Comparison of ENCODE assay signal across 11 cellular contexts in genomic region chr1:19441048-19441447, GRCh38. TPM values are rescaled to one million over a fixed set of nuclear protein-coding genes. Genes with fewer than 3 reads are reported as not detected.
DNase-seq lines count a peak whose midpoint lies in the region; ATAC-seq and TF ChIP-seq lines count a peak whose summit lies in the region.
"Had no signal": no experiment of that assay in that cellular context is flagged by ENCODE, and none has a peak within 500 bp of the region (broad histone marks: within the 10 kb centered on the region; RNA-seq: fewer than 3 reads in every experiment).

No MANE protein-coding gene starts in this region.

- peaks cover 59 to 99% (median 65%) of the 10 kb centered on the region in 4 donors for H3K4me1 ChIP-seq in transverse colon

- intact Hi-C loops in transverse colon (cut with DNase I; ENCODE audit: low total_unique reads): no loop called here

- no peak for TF ChIP-seq CTCF in transverse colon (IDR thresholded peaks at IDR 0.05)

- CTCF ChIA-PET in activated naive CD4-positive, alpha-beta T cell treated with anti-CD3 and anti-CD28 coated beads, Interleukin-2, amount 10 ng/mL, durations not matched to agents 7 days and 5 days (lab: Charles Lee): interaction anchor here (1.0 to 2.0 kb wide), 4 partner anchors 50 to 206 kb away, joined by 3 to 7 read pairs (median 4); no protein-coding TSS in a partner anchor

- H3K4me3 ChIP-seq in transverse colon: no peak overlapping the region

- H3K9me3 ChIP-seq in transverse colon: no peaks in the 10 kb centered on the region

- H3K27me3 ChIP-seq in layer of hippocampus (ENCODE audit: control insufficient read depth, insufficient read depth, low read length) (no peaks in the 10 kb centered on the region), transverse colon (no peaks in the 10 kb centered on the region)

- DNase-seq in activated naive CD4-positive, alpha-beta T cell treated with anti-CD3 and anti-CD28 coated beads, Interleukin-2, amount 10 ng/mL, durations not matched to agents 7 days and 5 days: no peak
- no peak for DNase-seq in activated naive CD8-positive, alpha-beta T cell treated with anti-CD3 and anti-CD28 coated beads for 36 hours
- DNase-seq in transverse colon: no peak
- DNase-seq in NCI-H2171 (lab: John Stamatoyannopoulos, UW): no peak
- no peak for DNase-seq in activated CD4-positive, alpha-beta T cell treated with anti-CD3 and anti-CD28 coated beads for 4 hours
- DNase-seq: activated CD8-positive, alpha-beta T cell treated with anti-CD3 and anti-CD28 coated beads, Interleukin-2, amount 10 ng/mL, durations not matched to agents 7 days and 5 days had no signal

- no peak for TF ChIP-seq POLR2A in transverse colon (IDR thresholded peaks at IDR 0.05)

- H3K27ac ChIP-seq in layer of hippocampus (ENCODE audit: low read depth, low read length) (peak overlapping the region; percentile 13), transverse colon (peak overlapping the region; percentile 80 to 93 (median 82))

- H3K9me3 Mint-ChIP-seq in activated naive CD4-positive, alpha-beta T cell treated with anti-CD3 and anti-CD28 coated beads, Interleukin-2, amount 50 U/mL, for 24 hours: no peaks in the 10 kb centered on the region
- H3K9me3 Mint-ChIP-seq in activated naive CD4-positive, alpha-beta T cell treated with anti-CD3 and anti-CD28 coated beads, Interleukin-2, amount 10 ng/mL, durations not matched to agents 7 days and 5 days: no peaks in the 10 kb centered on the region
- H3K9me3 Mint-ChIP-seq in activated naive CD8-positive, alpha-beta T cell treated with anti-CD3 and anti-CD28 coated beads for 36 hours: no peaks in the 10 kb centered on the region
- H3K9me3 Mint-ChIP-seq: IgD-negative memory B cell; stimulated activated naive CD8-positive, alpha-beta T cell treated with anti-CD3 and anti-CD28 coated beads, Interleukin-15, amount 100 ng/mL, for 72 hours had no signal

- peaks cover 4% of the 10 kb centered on the region for H3K36me3 Mint-ChIP-seq in activated naive CD4-positive, alpha-beta T cell treated with anti-CD3 and anti-CD28 coated beads, Interleukin-2, amount 50 U/mL, for 24 hours
- peaks cover 50% of the 10 kb centered on the region for H3K36me3 Mint-ChIP-seq in activated naive CD4-positive, alpha-beta T cell treated with anti-CD3 and anti-CD28 coated beads, Interleukin-2, amount 10 ng/mL, durations not matched to agents 7 days and 5 days
- peaks cover 13% of the 10 kb centered on the region for H3K36me3 Mint-ChIP-seq in activated naive CD8-positive, alpha-beta T cell treated with anti-CD3 and anti-CD28 coated beads for 36 hours
- H3K36me3 Mint-ChIP-seq: IgD-negative memory B cell had no signal

- peak overlapping the region; percentile 62 for H3K27ac Mint-ChIP-seq in activated naive CD4-positive, alpha-beta T cell treated with anti-CD3 and anti-CD28 coated beads, Interleukin-2, amount 50 U/mL, for 24 hours
- H3K27ac Mint-ChIP-seq in activated naive CD4-positive, alpha-beta T cell treated with anti-CD3 and anti-CD28 coated beads, Interleukin-2, amount 10 ng/mL, durations not matched to agents 7 days and 5 days: no peak overlapping the region
- H3K27ac Mint-ChIP-seq in activated naive CD8-positive, alpha-beta T cell treated with anti-CD3 and anti-CD28 coated beads for 36 hours: peak overlapping the region; percentile 70

- in situ Hi-C loops in transverse colon (cut with MboI; ENCODE audit: low pct_ligation_motif_present in 1 of 4, low pct_unique_long_range_greater_than_20kb in 1 of 4, low sequenced_read_pairs in 3 of 4): no loop called here

- H3K27me3 Mint-ChIP-seq in activated naive CD4-positive, alpha-beta T cell treated with anti-CD3 and anti-CD28 coated beads, Interleukin-2, amount 50 U/mL, for 24 hours: no peaks in the 10 kb centered on the region
- no peaks in the 10 kb centered on the region for H3K27me3 Mint-ChIP-seq in activated naive CD4-positive, alpha-beta T cell treated with anti-CD3 and anti-CD28 coated beads, Interleukin-2, amount 10 ng/mL, durations not matched to agents 7 days and 5 days
- no peaks in the 10 kb centered on the region for H3K27me3 Mint-ChIP-seq in activated naive CD8-positive, alpha-beta T cell treated with anti-CD3 and anti-CD28 coated beads for 36 hours
- H3K27me3 Mint-ChIP-seq: IgD-negative memory B cell; stimulated activated naive CD8-positive, alpha-beta T cell treated with anti-CD3 and anti-CD28 coated beads, Interleukin-15, amount 100 ng/mL, for 72 hours had no signal

- H3K36me3 ChIP-seq in transverse colon: no peaks in the 10 kb centered on the region

- no peak overlapping the region for H3K4me3 Mint-ChIP-seq in activated naive CD4-positive, alpha-beta T cell treated with anti-CD3 and anti-CD28 coated beads, Interleukin-2, amount 50 U/mL, for 24 hours
- no peak overlapping the region for H3K4me3 Mint-ChIP-seq in activated naive CD4-positive, alpha-beta T cell treated with anti-CD3 and anti-CD28 coated beads, Interleukin-2, amount 10 ng/mL, durations not matched to agents 7 days and 5 days
- H3K4me3 Mint-ChIP-seq in activated naive CD8-positive, alpha-beta T cell treated with anti-CD3 and anti-CD28 coated beads for 36 hours: no peak overlapping the region
- H3K4me3 Mint-ChIP-seq: activated CD8-positive, alpha-beta T cell treated with anti-CD3 and anti-CD28 coated beads, Interleukin-2, amount 10 ng/mL, durations not matched to agents 7 days and 5 days; stimulated activated naive CD8-positive, alpha-beta T cell treated with anti-CD3 and anti-CD28 coated beads, Interleukin-15, amount 100 ng/mL, for 72 hours had no signal

- peaks cover 94% of the 10 kb centered on the region for H3K4me1 Mint-ChIP-seq in activated naive CD4-positive, alpha-beta T cell treated with anti-CD3 and anti-CD28 coated beads, Interleukin-2, amount 50 U/mL, for 24 hours
- H3K4me1 Mint-ChIP-seq in activated naive CD4-positive, alpha-beta T cell treated with anti-CD3 and anti-CD28 coated beads, Interleukin-2, amount 10 ng/mL, durations not matched to agents 7 days and 5 days: peaks cover 82% of the 10 kb centered on the region
- peaks cover 84% of the 10 kb centered on the region for H3K4me1 Mint-ChIP-seq in activated naive CD8-positive, alpha-beta T cell treated with anti-CD3 and anti-CD28 coated beads for 36 hours

- TF ChIP-seq EP300 in transverse colon (IDR thresholded peaks at IDR 0.05; ENCODE audit: low read depth): no peak

- ATAC-seq in HG02938 (IDR thresholded peaks at IDR 0.05; ENCODE audit: unreplicated experiment): no peak
- ATAC-seq: activated CD8-positive, alpha-beta T cell treated with anti-CD3 and anti-CD28 coated beads, Interleukin-2, amount 10 ng/mL, durations not matched to agents 7 days and 5 days had no signal

- WGBS in transverse colon (ENCODE audit: low coverage in 1 of 2), 2 donors: 71 to 89% methylated on average over 5 to 6 of the region's 6 CpGs

RNA-seq across cellular contexts. Expression of gene CAPZB, which starts 44.3 kb away (rescaled TPM):
- total RNA-seq in activated naive CD8-positive, alpha-beta T cell treated with anti-CD3 and anti-CD28 coated beads for 36 hours: 100 to 1,000 TPM; 324 to 332 TPM
- total RNA-seq in transverse colon: 100 to 1,000 TPM; 127 to 404 (median 136) TPM
